In the genomic region with DNA sequence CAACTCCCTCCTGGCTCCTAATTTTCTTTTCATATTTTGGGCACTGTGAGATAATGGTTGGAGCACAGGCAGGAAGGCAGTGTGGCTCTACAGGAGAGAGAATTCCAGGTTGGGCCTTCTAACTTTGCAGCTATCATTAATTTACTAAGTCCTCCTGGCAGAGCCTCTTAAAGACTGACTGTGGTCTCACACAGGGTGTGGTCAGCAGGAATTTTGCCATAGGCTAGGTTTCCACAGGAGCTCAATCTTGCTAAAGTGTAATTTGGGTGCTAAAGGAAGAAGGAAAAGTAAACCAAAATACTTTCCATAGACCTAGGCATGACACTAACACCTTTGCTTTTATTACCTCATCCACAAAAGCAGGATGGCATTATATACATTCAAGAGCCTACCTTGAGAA, we compare ENCODE assay signal across 17 cellular contexts.
A peak's percentile ranks its signal among the peaks of the same experiment; 100 is the strongest.
DNase-seq lines count a peak whose midpoint lies in the region; ATAC-seq, FAIRE-seq and TF ChIP-seq lines count a peak whose summit lies in the region.
"Had no signal": no experiment of that assay in that cellular context is flagged by ENCODE, and none has a peak within 500 bp of the region (broad histone marks: within the 10 kb centered on the region; RNA-seq: fewer than 3 reads in every experiment).

No MANE protein-coding gene starts in this region.

- POLR2A ChIA-PET in A549 (lab: Yijun Ruan, JAX), result no interaction called here

- H3K9me3 Mint-ChIP-seq in stimulated activated effector memory CD8-positive, alpha-beta T cell treated with anti-CD3 and anti-CD28 coated beads, Interleukin-12 subunit alpha, Interleukin-12 subunit beta, amount 100 ng/mL, for 72 hours, result no peaks in the 10 kb centered on the region

- TF ChIP-seq RAD21 in A549 (conservative IDR thresholded peaks at IDR 0.05 in 1 of 2, IDR thresholded peaks at IDR 0.05 in 1 of 2), result no peak

- TF ChIP-seq CTCF in A549 (IDR thresholded peaks at IDR 0.05) (no peak), VCaP (conservative IDR thresholded peaks at IDR 0.05) (no peak)

- no peaks in the 10 kb centered on the region for H3K4me1 Mint-ChIP-seq in stimulated activated effector memory CD8-positive, alpha-beta T cell treated with anti-CD3 and anti-CD28 coated beads, Interleukin-12 subunit alpha, Interleukin-12 subunit beta, amount 100 ng/mL, for 72 hours

- no peak overlapping the region for H3K4me3 Mint-ChIP-seq in stimulated activated effector memory CD8-positive, alpha-beta T cell treated with anti-CD3 and anti-CD28 coated beads, Interleukin-12 subunit alpha, Interleukin-12 subunit beta, amount 100 ng/mL, for 72 hours

- intact Hi-C loops in left colon (cut with DNase I, micrococcal nuclease), result no loop called here

- CTCF ChIA-PET in A549 (lab: Yijun Ruan, JAX), result no interaction called here

- peak overlapping the region; percentile 13; the same call in 1 of the 3 replicates for H3K4me2 ChIP-seq in A549
- H3K4me2 ChIP-seq: KMS-11, SK-N-SH had no signal

- H3K36me3 Mint-ChIP-seq in stimulated activated effector memory CD8-positive, alpha-beta T cell treated with anti-CD3 and anti-CD28 coated beads, Interleukin-12 subunit alpha, Interleukin-12 subunit beta, amount 100 ng/mL, for 72 hours, result no peaks in the 10 kb centered on the region

- no peaks in the 10 kb centered on the region for H3K9me3 ChIP-seq in A549
- H3K9me3 ChIP-seq: SK-N-SH had no signal

- 0 out of 6 replicates have a peak overlapping the region, but pooled peaks of 1 of the 2 experiments have one; percentile 37 for H3K27ac ChIP-seq in A549
- H3K27ac ChIP-seq in VCaP, result peak overlapping the region; percentile 21
- H3K27ac ChIP-seq: GM23248, KMS-11 had no signal

- H3K4me3 ChIP-seq in A549, result no peak overlapping the region
- H3K4me3 ChIP-seq: GM23248 had no signal

- TF ChIP-seq EP300 in A549 (IDR thresholded peaks at IDR 0.05), result no peak

- no peak for FAIRE-seq in A549 (lab: Jason Lieb, UNC)

- DNase-seq in A549 (ENCODE audit: low read depth in 1 of 2, low spot score in 1 of 2), result peak in 1 of 2 experiments; percentile 18
- peak; percentile 58 for DNase-seq in M059J (ENCODE audit: low read depth)
- DNase-seq in kidney tubule cell (ENCODE audit: low spot score), result peak; percentile 13
- no peak for DNase-seq in NCI-H146 (lab: John Stamatoyannopoulos, UW)
- no peak for DNase-seq in left colon
- no peak for DNase-seq in stimulated activated effector memory CD8-positive, alpha-beta T cell treated with anti-CD3 and anti-CD28 coated beads, Interleukin-12 subunit alpha, Interleukin-12 subunit beta, amount 100 ng/mL, for 72 hours (ENCODE audit: low spot score in 2 of 2)
- DNase-seq: 8988T, C1 segment of cervical spinal cord, GM23248, NCI-H1105 treated with DMSO at 0.1 percent for 48 hours, NCI-H1930, NCI-H2171, NCI-H774, SK-N-SH had no signal

- peaks cover 11% of the 10 kb centered on the region; the same call in 2 of the 3 replicates for H3K4me1 ChIP-seq in A549

- no peak for TF ChIP-seq POLR2A in A549 (IDR thresholded peaks at IDR 0.05; ENCODE audit: low read length)

- H3K27ac Mint-ChIP-seq in stimulated activated effector memory CD8-positive, alpha-beta T cell treated with anti-CD3 and anti-CD28 coated beads, Interleukin-12 subunit alpha, Interleukin-12 subunit beta, amount 100 ng/mL, for 72 hours, result no peak overlapping the region

- ATAC-seq in A549 (peak in 1 of 2 experiments; percentile 46; a peak in 2 of 6 replicates), GM18517 (IDR thresholded peaks at IDR 0.05; ENCODE audit: unreplicated experiment) (no peak), left colon (no peak)
- ATAC-seq in stimulated activated effector memory CD8-positive, alpha-beta T cell treated with anti-CD3 and anti-CD28 coated beads, Interleukin-12 subunit alpha, Interleukin-12 subunit beta, amount 100 ng/mL, for 72 hours, result no peak

TF ChIP-seq in A549, 52 proteins besides CTCF, POLR2A, EP300 and RAD21:
- TF ChIP-seq BHLHE40 (IDR thresholded peaks at IDR 0.05; ENCODE audit: low read depth, low read length) (no peak), REST (IDR thresholded peaks at IDR 0.05) (no peak), RNF2 (IDR thresholded peaks at IDR 0.05; ENCODE audit: borderline replicate concordance, low read depth) (no peak), KDM5A (IDR thresholded peaks at IDR 0.05) (no peak), MAX (IDR thresholded peaks at IDR 0.05) (no peak), FOXS1 (CRISPR knock-in tag; IDR thresholded peaks at IDR 0.05) (no peak), BCL3 (IDR thresholded peaks at IDR 0.05) (no peak), CBX8 (IDR thresholded peaks at IDR 0.05) (no peak), SMC3 (IDR thresholded peaks at IDR 0.05) (no peak), HOXB13 (CRISPR knock-in tag; IDR thresholded peaks at IDR 0.05; ENCODE audit: low read depth) (no peak), TFCP2L1 (CRISPR knock-in tag; IDR thresholded peaks at IDR 0.05) (no peak), ZNF302 (CRISPR knock-in tag; IDR thresholded peaks at IDR 0.05) (no peak), PBX3 (IDR thresholded peaks at IDR 0.05) (no peak)
- TF ChIP-seq, protein P1, sequence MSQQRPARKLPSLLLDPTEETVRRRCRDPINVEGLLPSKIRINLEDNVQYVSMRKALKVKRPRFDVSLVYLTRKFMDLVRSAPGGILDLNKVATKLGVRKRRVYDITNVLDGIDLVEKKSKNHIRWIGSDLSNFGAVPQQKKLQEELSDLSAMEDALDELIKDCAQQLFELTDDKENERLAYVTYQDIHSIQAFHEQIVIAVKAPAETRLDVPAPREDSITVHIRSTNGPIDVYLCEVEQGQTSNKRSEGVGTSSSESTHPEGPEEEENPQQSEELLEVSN (IDR thresholded peaks at IDR 0.05; ENCODE audit: borderline replicate concordance, low read depth), result no peak
- TF ChIP-seq, protein P2, sequence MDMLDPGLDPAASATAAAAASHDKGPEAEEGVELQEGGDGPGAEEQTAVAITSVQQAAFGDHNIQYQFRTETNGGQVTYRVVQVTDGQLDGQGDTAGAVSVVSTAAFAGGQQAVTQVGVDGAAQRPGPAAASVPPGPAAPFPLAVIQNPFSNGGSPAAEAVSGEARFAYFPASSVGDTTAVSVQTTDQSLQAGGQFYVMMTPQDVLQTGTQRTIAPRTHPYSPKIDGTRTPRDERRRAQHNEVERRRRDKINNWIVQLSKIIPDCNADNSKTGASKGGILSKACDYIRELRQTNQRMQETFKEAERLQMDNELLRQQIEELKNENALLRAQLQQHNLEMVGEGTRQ (IDR thresholded peaks at IDR 0.05), result no peak

Comparison
In these comparisons a context has a peak if more than half of its experiments do, and no peak if none do; other contexts are left out.
1. DNase-seq: peak in M059J (single experiment) and kidney tubule cell (single experiment); none in NCI-H146 (single experiment), left colon (0 of 2) and stimulated activated effector memory CD8-positive, alpha-beta T cell treated with anti-CD3 and anti-CD28 coated beads, Interleukin-12 subunit alpha, Interleukin-12 subunit beta, amount 100 ng/mL, for 72 hours (0 of 2).